ENCODE assay signal across 1 cellular context in genomic region chr1:221741971-221742554, GRCh38.
TF ChIP-seq lines count a peak whose summit lies in the region.

Gene DUSP10 (minus strand): TSS chr1:221742089. CDS start chr1:221739744, 2,345 bp downstream.

TF ChIP-seq in K562, 482 proteins besides CTCF, POLR2A, EP300 and RAD21 (continued from another document and continues in another):
- TF ChIP-seq ZNF318 (IDR thresholded peaks at IDR 0.05; ENCODE audit: borderline replicate concordance in 1 of 2, low read depth in 1 of 2) (peak in 1 of 2 experiments; percentile 84; a peak in 2 of 4 replicates), KHSRP (IDR thresholded peaks at IDR 0.05) (no peak), MLLT1 (IDR thresholded peaks at IDR 0.05) (0 out of 4 replicates have a peak, but pooled peaks of 1 of the 2 experiments have one; percentile 18), ZNF280A (IDR thresholded peaks at IDR 0.05; ENCODE audit: low read depth, partially characterized antibody) (no peak), MNT (conservative IDR thresholded peaks at IDR 0.05) (peak; percentile 94 to 95), ZBTB12 (CRISPR knock-in tag; IDR thresholded peaks at IDR 0.05) (peak; percentile 30; the same call in 1 of the 2 replicates), ZBTB34 (CRISPR knock-in tag; IDR thresholded peaks at IDR 0.05) (no peak), RREB1 (CRISPR knock-in tag; IDR thresholded peaks at IDR 0.05) (0 out of 2 replicates have a peak, but pooled peaks have one; percentile 65), CTBP1 (IDR thresholded peaks at IDR 0.05; ENCODE audit: borderline replicate concordance) (peak; percentile 10; the same call in 1 of the 2 replicates), PTTG1 (tag; IDR thresholded peaks at IDR 0.05; ENCODE audit: low read depth) (no peak), FOXK2 (conservative IDR thresholded peaks at IDR 0.05 in 1 of 2, IDR thresholded peaks at IDR 0.05 in 1 of 2; ENCODE audit: low read depth in 2 of 2) (peak; percentile 96 to 97), ZNF175 (CRISPR knock-in tag; IDR thresholded peaks at IDR 0.05; ENCODE audit: low read depth) (no peak), TAF15 (IDR thresholded peaks at IDR 0.05; ENCODE audit: low read depth, low read length) (no peak), ZNF41 (CRISPR knock-in tag; conservative IDR thresholded peaks at IDR 0.05) (peak; percentile 59; the same call in 1 of the 2 replicates), NCOA4 (IDR thresholded peaks at IDR 0.05; ENCODE audit: partially characterized antibody) (no peak), NR4A1 (CRISPR knock-in tag; IDR thresholded peaks at IDR 0.05) (peak; percentile 65; the same call in 1 of the 2 replicates), NR4A1 (tag; IDR thresholded peaks at IDR 0.05) (no peak), NFIX (CRISPR knock-in tag; IDR thresholded peaks at IDR 0.05; ENCODE audit: low read depth) (0 out of 2 replicates have a peak, but pooled peaks have one; percentile 30), ARHGAP35 (IDR thresholded peaks at IDR 0.05; ENCODE audit: partially characterized antibody) (no peak), NR0B1 (IDR thresholded peaks at IDR 0.05; ENCODE audit: partially characterized antibody) (no peak), MCM7 (IDR thresholded peaks at IDR 0.05) (no peak), BCLAF1 (IDR thresholded peaks at IDR 0.05; ENCODE audit: borderline replicate concordance in 1 of 2, control insufficient read depth in 1 of 2, low read depth in 2 of 2, low read length in 1 of 2) (no peak)
